Comparison of ENCODE assay signal across 1 cellular context in the genomic region with DNA sequence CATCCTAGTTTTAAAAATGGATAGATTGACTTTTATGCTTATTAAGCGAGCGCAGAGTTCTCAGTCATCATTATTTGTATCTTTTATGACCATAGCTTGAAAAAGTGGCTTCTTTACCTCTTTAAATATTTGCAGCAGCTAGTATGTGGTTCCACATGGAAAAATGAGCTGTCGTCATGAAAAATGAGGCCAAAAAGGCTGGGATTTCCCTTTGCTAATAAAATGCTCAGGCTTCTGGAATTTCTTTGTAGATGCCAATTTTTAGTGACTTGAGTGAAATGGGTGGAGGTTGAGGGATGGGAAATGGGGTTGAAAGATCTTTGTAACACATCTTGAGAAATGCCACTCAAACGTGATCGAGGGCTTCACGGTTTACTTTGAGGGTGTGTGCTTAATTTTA.
TF ChIP-seq lines count a peak whose summit lies in the region.

No MANE protein-coding gene starts in this region.

TF ChIP-seq in endothelial cell of umbilical vein, 7 proteins besides CTCF, POLR2A, EP300 and RAD21 (continued from another document):
- peak; percentile 2 for TF ChIP-seq POLR2AphosphoS5 (IDR thresholded peaks at IDR 0.05; ENCODE audit: insufficient read depth, low read depth, low read length)
